16 cellular contexts compared by ENCODE assay signal in the genomic region with DNA sequence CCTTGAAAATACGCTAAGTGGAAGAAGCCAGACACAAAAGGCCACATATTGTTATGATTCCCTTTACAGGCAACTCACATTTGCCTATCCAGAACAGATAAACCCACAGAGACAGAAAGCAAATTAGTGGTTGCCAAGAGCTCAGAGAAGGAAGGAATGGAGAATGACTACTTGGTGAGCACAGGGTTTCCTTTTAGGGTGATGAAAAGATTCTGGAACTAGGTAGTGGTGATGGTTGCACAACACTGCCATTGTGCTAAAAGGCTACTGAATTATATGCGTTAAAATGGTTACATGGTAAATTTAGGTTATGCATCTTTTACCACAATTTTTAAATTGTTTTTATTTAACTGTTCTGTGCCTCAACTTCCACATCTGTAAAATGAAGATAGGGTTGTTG.
"Had no signal": no experiment of that assay in that cellular context is flagged by ENCODE, and none has a peak within 500 bp of the region (broad histone marks: within the 10 kb centered on the region; RNA-seq: fewer than 3 reads in every experiment).

No MANE protein-coding gene starts in this region.

- H3K36me3 Mint-ChIP-seq: natural killer cell had no signal

- H3K27ac Mint-ChIP-seq: activated T-helper 2 cell treated with anti-CD3 and anti-CD28 coated beads, Interferon-gamma antibody, Interleukin-2, Interleukin-4, amounts not matched to agents 10 μg/mL and 5 μg/mL and 100 μg/mL, durations not matched to agents 14 hours and 24 hours and 36 hours; memory B cell; natural killer cell; stimulated activated memory B cell treated with anti-CD40 and anti-IgM and Interleukin-4, amounts not matched to agents 10 μg/mL and 1 μg/mL and 100 μg/mL, for 72 hours had no signal

- H3K27ac ChIP-seq: thyroid gland had no signal

- H3K4me3 Mint-ChIP-seq: memory B cell; natural killer cell; stimulated activated memory B cell treated with anti-CD40 and anti-IgM and Interleukin-4, amounts not matched to agents 10 μg/mL and 1 μg/mL and 100 μg/mL, for 72 hours had no signal

- H3K27me3 Mint-ChIP-seq: memory B cell; stimulated activated memory B cell treated with anti-CD40 and anti-IgM and Interleukin-4, amounts not matched to agents 10 μg/mL and 1 μg/mL and 100 μg/mL, for 72 hours had no signal

- DNase-seq: activated CD4-positive, alpha-beta T cell treated with anti-CD3 and anti-CD28 coated beads for 1 hour; activated CD4-positive, alpha-beta T cell treated with anti-CD3 and anti-CD28 coated beads, Interleukin-2, amount 50 U/mL, for 4 hours; activated naive CD4-positive, alpha-beta T cell treated with anti-CD3 and anti-CD28 coated beads, Interleukin-2, amount 50 U/mL, for 16 hours; activated T-cell treated with anti-CD3 and anti-CD28 coated beads for 4 hours; foreskin melanocyte; kidney glomerular epithelial cell; left ventricle myocardium superior; natural killer cell; posterior cingulate gyrus; retina; T1000; thyroid gland had no signal

- H3K4me3 ChIP-seq: thyroid gland had no signal

- ATAC-seq: esophagus mucosa; left ventricle myocardium superior; natural killer cell; stimulated activated memory B cell treated with anti-CD40 and anti-IgM and Interleukin-4, amounts not matched to agents 10 μg/mL and 1 μg/mL and 100 μg/mL, for 72 hours had no signal

- H3K9me3 Mint-ChIP-seq: activated T-helper 2 cell treated with anti-CD3 and anti-CD28 coated beads, Interferon-gamma antibody, Interleukin-2, Interleukin-4, amounts not matched to agents 10 μg/mL and 5 μg/mL and 100 μg/mL, durations not matched to agents 14 hours and 24 hours and 36 hours; memory B cell; natural killer cell; stimulated activated memory B cell treated with anti-CD40 and anti-IgM and Interleukin-4, amounts not matched to agents 10 μg/mL and 1 μg/mL and 100 μg/mL, for 72 hours had no signal

- H3K9me3 ChIP-seq: thyroid gland had no signal
